Comparison of ENCODE assay signal across 9 cellular contexts in genomic region chr19:55657004-55657747, GRCh38. TPM values are rescaled to one million over a fixed set of nuclear protein-coding genes. Genes with fewer than 3 reads are reported as not detected.
DNase-seq lines count a peak whose midpoint lies in the region; ATAC-seq and TF ChIP-seq lines count a peak whose summit lies in the region.
"Had no signal": no experiment of that assay in that cellular context is flagged by ENCODE, and none has a peak within 500 bp of the region (broad histone marks: within the 10 kb centered on the region; RNA-seq: fewer than 3 reads in every experiment).

No MANE protein-coding gene starts in this region.

- H3K27ac ChIP-seq in OCI-LY1 (ENCODE audit: low read depth, low read length, poor library complexity, severe bottlenecking) (peak overlapping the region; percentile 91), duodenal mucosa (ENCODE audit: low read depth, low read length) (no peak overlapping the region), neutrophil (peak overlapping the region; percentile 27)

- peaks cover 52% of the 10 kb centered on the region for H3K79me2 ChIP-seq in OCI-LY1 (ENCODE audit: insufficient read depth, low read length)

- H3K4me3 ChIP-seq in GM06990 (replicated peaks; ENCODE audit: low read depth, low read length) (peak overlapping the region; percentile 77), OCI-LY1 (ENCODE audit: low read depth, low read length, poor library complexity, severe bottlenecking) (peak overlapping the region; percentile 94), duodenal mucosa (ENCODE audit: low read depth in 1 of 2, low read length in 2 of 2) (peak overlapping the region; percentile 96), neutrophil (ENCODE audit: low read depth in 1 of 2, low read length in 1 of 2) (no peak overlapping the region)

- H3K36me3 ChIP-seq in GM06990 (ENCODE audit: control insufficient read depth, insufficient read depth, low read length) = peaks cover 28% of the 10 kb centered on the region
- H3K36me3 ChIP-seq in OCI-LY1 (ENCODE audit: insufficient read depth, low read length) = peaks cover 69% of the 10 kb centered on the region
- peaks cover 19 to 36% of the 10 kb centered on the region in 2 donors for H3K36me3 ChIP-seq in duodenal mucosa (ENCODE audit: control insufficient read depth in 1 of 2, insufficient read depth in 2 of 2, low read length in 2 of 2)
- H3K36me3 ChIP-seq in neutrophil = peaks cover 42% of the 10 kb centered on the region

- no peak overlapping the region for H2AFZ ChIP-seq in OCI-LY1 (ENCODE audit: low read length)

- TF ChIP-seq CTCF in GM06990 (IDR thresholded peaks at IDR 0.05; ENCODE audit: insufficient read depth, low read length, poor library complexity, severe bottlenecking) (no peak), OCI-LY1 (IDR thresholded peaks at IDR 0.05; ENCODE audit: low read length) (no peak), neutrophil (IDR thresholded peaks at IDR 0.05) (no peak)

- intact Hi-C loops in left ventricle myocardium superior (cut with micrococcal nuclease) = no loop called here

- no peak for DNase-seq in GM06990 (ENCODE audit: extremely low read depth, insufficient read length)
- DNase-seq in NOMO-1 treated with DMSO at 0.1 percent for 48 hours (lab: John Stamatoyannopoulos, UW; ENCODE audit: unreplicated experiment) = no peak
- DNase-seq in left ventricle myocardium superior = no peak
- DNase-seq: stimulated activated CD4-positive, alpha-beta T cell treated with anti-CD3 and anti-CD28 coated beads, Interleukin-4, amount 100 ng/mL, for 4 hours had no signal

- H3K4me1 ChIP-seq in OCI-LY1 (ENCODE audit: insufficient read depth, low read length, severe bottlenecking) (peaks cover 34% of the 10 kb centered on the region), duodenal mucosa (ENCODE audit: control insufficient read depth in 1 of 2, insufficient read depth in 2 of 2, low read length in 2 of 2) (peaks cover 23 to 38% of the 10 kb centered on the region in 2 donors), neutrophil (ENCODE audit: control insufficient read depth in 1 of 2, insufficient read depth in 1 of 2, low read depth in 1 of 2, low read length in 1 of 2) (peaks cover 29 to 36% of the 10 kb centered on the region in 2 experiments)

- H4K20me1 ChIP-seq in OCI-LY1 (ENCODE audit: insufficient read depth, low read length) = no peaks in the 10 kb centered on the region; the same call in 1 of the 2 replicates

- H3K4me2 ChIP-seq in OCI-LY1 (ENCODE audit: low read length) = peak overlapping the region; percentile 97

- H3K27me3 ChIP-seq in GM06990 (replicated peaks; ENCODE audit: control insufficient read depth, insufficient read depth, low read length) (no peaks in the 10 kb centered on the region), OCI-LY1 (ENCODE audit: insufficient read depth, low read length) (no peaks in the 10 kb centered on the region), duodenal mucosa (ENCODE audit: control insufficient read depth in 1 of 2, insufficient read depth in 2 of 2, low read length in 2 of 2) (no peaks in the 10 kb centered on the region), neutrophil (no peaks in the 10 kb centered on the region)

- H3K9ac ChIP-seq in OCI-LY1 (ENCODE audit: low read length) = peak overlapping the region; percentile 98
- peak overlapping the region; percentile 89 to 91 for H3K9ac ChIP-seq in duodenal mucosa (ENCODE audit: low read depth in 1 of 2, low read length in 2 of 2)

- no peaks in the 10 kb centered on the region for H3K9me2 ChIP-seq in OCI-LY1 (ENCODE audit: low read depth, low read length)

- ATAC-seq in GM18867 (IDR thresholded peaks at IDR 0.05; ENCODE audit: unreplicated experiment) = no peak
- no peak for ATAC-seq in left ventricle myocardium superior
- ATAC-seq in HG02870 (IDR thresholded peaks at IDR 0.05; ENCODE audit: unreplicated experiment) = no peak

- H3F3A ChIP-seq in OCI-LY1 (ENCODE audit: insufficient read depth, low read length) = no peaks in the 10 kb centered on the region

- H3K9me3 ChIP-seq in OCI-LY1 (ENCODE audit: low read length) = no peaks in the 10 kb centered on the region
- no peaks in the 10 kb centered on the region for H3K9me3 ChIP-seq in duodenal mucosa (ENCODE audit: control insufficient read depth in 1 of 2, low read length in 2 of 2)
- no peaks in the 10 kb centered on the region for H3K9me3 ChIP-seq in neutrophil

RNA-seq across cellular contexts. Expression of gene U2AF2, which starts 2.3 kb away (rescaled TPM):
- 79.9 TPM for total RNA-seq in left ventricle myocardium superior

RNA-seq across cellular contexts. Expression of gene CCDC106, which starts 9.2 kb away (rescaled TPM):
- 16.8 TPM for total RNA-seq in left ventricle myocardium superior

RNA-seq across cellular contexts. Expression of gene ZNF581, which starts 13.7 kb away (rescaled TPM):
- total RNA-seq in left ventricle myocardium superior = 9.4 TPM

RNA-seq across cellular contexts. Expression of gene ZNF580, which starts 16.4 kb away (rescaled TPM):
- total RNA-seq in left ventricle myocardium superior = 12.3 TPM

RNA-seq across cellular contexts. Expression of gene EPN1, which starts 17.9 kb away (rescaled TPM):
- total RNA-seq in left ventricle myocardium superior = 250 TPM

Comparison
In these comparisons a context has a peak if more than half of its experiments do, and no peak if none do; other contexts are left out.
1. H3K4me3 ChIP-seq: peak in GM06990 (single experiment), OCI-LY1 (single experiment) and duodenal mucosa (2 of 2); none in neutrophil (0 of 2).